Comparison of ENCODE assay signal across 2 cellular contexts in the genomic region with DNA sequence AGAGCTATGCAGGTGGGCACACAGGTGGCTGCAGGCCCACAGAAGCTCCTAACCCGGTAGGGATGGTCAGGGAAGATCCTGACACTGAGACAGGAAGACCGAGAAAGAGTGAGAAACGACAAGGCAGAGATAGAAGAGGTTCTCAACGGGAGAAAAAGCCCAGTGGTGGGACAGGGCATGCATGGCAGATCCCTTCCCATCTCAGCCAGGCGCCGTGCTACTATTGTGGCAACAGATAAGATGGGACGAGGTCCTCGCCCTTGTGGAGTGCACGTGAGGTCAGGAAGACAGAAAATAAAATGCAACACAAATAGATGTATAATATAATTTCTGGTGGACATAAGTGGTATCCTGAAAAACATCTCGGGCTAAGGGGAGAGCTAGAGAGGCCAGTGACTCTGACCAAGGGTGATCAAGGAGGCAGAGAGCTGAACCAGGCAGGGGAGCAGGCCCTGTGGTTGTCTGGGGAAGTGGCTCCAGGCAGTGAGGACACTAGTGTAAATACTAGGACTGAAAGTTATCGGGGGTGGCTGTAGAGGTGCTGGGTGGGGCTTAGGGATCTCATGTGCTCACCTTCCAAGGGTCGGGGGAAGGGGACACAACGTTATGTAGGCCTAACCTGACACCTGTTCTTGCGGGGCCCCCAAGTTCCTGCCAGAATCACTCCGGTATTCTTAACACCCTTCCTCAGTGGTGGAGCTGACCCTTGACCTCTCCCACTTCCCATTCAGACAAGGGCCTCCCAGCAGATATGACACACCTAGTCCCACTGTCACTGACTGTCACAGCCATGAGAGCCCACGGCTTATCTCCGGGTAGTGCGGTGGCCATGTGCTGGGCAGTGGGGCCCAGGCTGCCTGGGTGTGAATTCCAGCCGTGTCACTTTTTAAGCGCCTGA.
TF ChIP-seq lines count a peak whose summit lies in the region.

No MANE protein-coding gene starts in this region.

TF ChIP-seq in A549, 52 proteins besides CTCF, POLR2A, EP300 and RAD21:
- TF ChIP-seq MAX (IDR thresholded peaks at IDR 0.05) (peak; percentile 81), KDM5A (IDR thresholded peaks at IDR 0.05) (no peak), HOXB13 (CRISPR knock-in tag; IDR thresholded peaks at IDR 0.05; ENCODE audit: low read depth) (0 out of 2 replicates have a peak, but pooled peaks have one; percentile 12), MYC (IDR thresholded peaks at IDR 0.05; ENCODE audit: borderline replicate concordance, low read length) (peak; percentile 58; the same call in 1 of the 2 replicates), TP53 (CRISPR knock-in tag; IDR thresholded peaks at IDR 0.05) (peak; percentile 58; the same call in 1 of the 2 replicates), HOXB5 (CRISPR knock-in tag; IDR thresholded peaks at IDR 0.05) (0 out of 2 replicates have a peak, but pooled peaks have one; percentile 6), ZC3H11A (IDR thresholded peaks at IDR 0.05) (no peak), NPAS2 (CRISPR knock-in tag; IDR thresholded peaks at IDR 0.05; ENCODE audit: borderline replicate concordance) (0 out of 2 replicates have a peak, but pooled peaks have one; percentile 12), E2F6 (IDR thresholded peaks at IDR 0.05; ENCODE audit: borderline replicate concordance, low read depth) (peak; percentile 30; the same call in 1 of the 2 replicates), ELK1 (IDR thresholded peaks at IDR 0.05; ENCODE audit: low read depth, low read length) (no peak), ZNF302 (CRISPR knock-in tag; IDR thresholded peaks at IDR 0.05) (0 out of 2 replicates have a peak, but pooled peaks have one; percentile 47), SMC3 (IDR thresholded peaks at IDR 0.05) (no peak), FOSB (CRISPR knock-in tag; IDR thresholded peaks at IDR 0.05) (no peak), PHF8 (IDR thresholded peaks at IDR 0.05; ENCODE audit: borderline replicate concordance, low read depth) (no peak; the same call in 1 of the 2 replicates), MAZ (IDR thresholded peaks at IDR 0.05; ENCODE audit: borderline replicate concordance, low read depth, low read length) (no peak), FOSL2 (IDR thresholded peaks at IDR 0.05) (no peak), FOSL2 (CRISPR knock-in tag; IDR thresholded peaks at IDR 0.05) (peak; percentile 9; the same call in 1 of the 2 replicates), CHD4 (IDR thresholded peaks at IDR 0.05; ENCODE audit: borderline replicate concordance) (no peak), HOXA7 (CRISPR knock-in tag; IDR thresholded peaks at IDR 0.05) (peak; percentile 72)
- TF ChIP-seq, protein P1, sequence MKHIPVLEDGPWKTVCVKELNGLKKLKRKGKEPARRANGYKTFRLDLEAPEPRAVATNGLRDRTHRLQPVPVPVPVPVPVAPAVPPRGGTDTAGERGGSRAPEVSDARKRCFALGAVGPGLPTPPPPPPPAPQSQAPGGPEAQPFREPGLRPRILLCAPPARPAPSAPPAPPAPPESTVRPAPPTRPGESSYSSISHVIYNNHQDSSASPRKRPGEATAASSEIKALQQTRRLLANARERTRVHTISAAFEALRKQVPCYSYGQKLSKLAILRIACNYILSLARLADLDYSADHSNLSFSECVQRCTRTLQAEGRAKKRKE (CRISPR knock-in tag; IDR thresholded peaks at IDR 0.05; ENCODE audit: low read depth) = 0 out of 2 replicates have a peak, but pooled peaks have one; percentile 7

TF ChIP-seq in IMR-90, 13 proteins besides CTCF, POLR2A, EP300 and RAD21:
- TF ChIP-seq BHLHE40 (IDR thresholded peaks at IDR 0.05; ENCODE audit: low read depth, low read length) (no peak), MXI1 (IDR thresholded peaks at IDR 0.05; ENCODE audit: borderline replicate concordance, low read depth, low read length) (peak; percentile 69; the same call in 1 of the 2 replicates)
